In the genomic region with DNA sequence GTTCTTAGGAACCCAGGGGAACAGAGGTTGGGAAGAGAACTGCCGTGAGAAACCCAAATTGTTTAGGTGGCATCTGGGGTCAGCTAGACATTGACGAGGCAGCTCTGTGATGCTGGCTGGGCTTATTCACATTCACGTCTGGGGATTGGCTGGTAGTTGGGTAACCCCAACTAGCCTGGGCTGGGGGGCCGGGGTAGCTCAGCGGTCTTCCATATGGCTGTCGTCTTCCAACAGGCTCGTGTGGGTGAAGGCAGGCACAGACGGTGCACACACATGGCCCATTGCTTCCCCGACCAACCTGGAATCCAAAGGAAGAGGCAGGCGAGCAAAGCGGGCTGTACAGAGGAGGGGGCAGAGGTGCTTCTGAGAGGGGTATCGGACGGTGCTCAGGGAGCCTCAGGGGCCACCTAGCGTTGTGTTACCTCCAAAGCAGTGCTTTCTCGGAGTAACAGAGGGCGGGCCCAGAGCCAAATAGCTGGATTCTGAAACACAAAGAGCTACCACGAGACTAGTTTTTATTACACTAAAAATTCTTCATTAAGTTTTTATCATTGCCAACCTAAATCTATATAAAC, we compare ENCODE assay signal across 1 cellular context.
TF ChIP-seq lines count a peak whose summit lies in the region.

No MANE protein-coding gene starts in this region.

TF ChIP-seq in K562, 482 proteins besides CTCF, POLR2A, EP300 and RAD21:
- TF ChIP-seq ZNF695 (CRISPR knock-in tag; IDR thresholded peaks at IDR 0.05) (no peak), U2AF2 (optimal IDR thresholded peaks at IDR 0.05; ENCODE audit: low read depth, low read length) (no peak)
- TF ChIP-seq, protein P1, sequence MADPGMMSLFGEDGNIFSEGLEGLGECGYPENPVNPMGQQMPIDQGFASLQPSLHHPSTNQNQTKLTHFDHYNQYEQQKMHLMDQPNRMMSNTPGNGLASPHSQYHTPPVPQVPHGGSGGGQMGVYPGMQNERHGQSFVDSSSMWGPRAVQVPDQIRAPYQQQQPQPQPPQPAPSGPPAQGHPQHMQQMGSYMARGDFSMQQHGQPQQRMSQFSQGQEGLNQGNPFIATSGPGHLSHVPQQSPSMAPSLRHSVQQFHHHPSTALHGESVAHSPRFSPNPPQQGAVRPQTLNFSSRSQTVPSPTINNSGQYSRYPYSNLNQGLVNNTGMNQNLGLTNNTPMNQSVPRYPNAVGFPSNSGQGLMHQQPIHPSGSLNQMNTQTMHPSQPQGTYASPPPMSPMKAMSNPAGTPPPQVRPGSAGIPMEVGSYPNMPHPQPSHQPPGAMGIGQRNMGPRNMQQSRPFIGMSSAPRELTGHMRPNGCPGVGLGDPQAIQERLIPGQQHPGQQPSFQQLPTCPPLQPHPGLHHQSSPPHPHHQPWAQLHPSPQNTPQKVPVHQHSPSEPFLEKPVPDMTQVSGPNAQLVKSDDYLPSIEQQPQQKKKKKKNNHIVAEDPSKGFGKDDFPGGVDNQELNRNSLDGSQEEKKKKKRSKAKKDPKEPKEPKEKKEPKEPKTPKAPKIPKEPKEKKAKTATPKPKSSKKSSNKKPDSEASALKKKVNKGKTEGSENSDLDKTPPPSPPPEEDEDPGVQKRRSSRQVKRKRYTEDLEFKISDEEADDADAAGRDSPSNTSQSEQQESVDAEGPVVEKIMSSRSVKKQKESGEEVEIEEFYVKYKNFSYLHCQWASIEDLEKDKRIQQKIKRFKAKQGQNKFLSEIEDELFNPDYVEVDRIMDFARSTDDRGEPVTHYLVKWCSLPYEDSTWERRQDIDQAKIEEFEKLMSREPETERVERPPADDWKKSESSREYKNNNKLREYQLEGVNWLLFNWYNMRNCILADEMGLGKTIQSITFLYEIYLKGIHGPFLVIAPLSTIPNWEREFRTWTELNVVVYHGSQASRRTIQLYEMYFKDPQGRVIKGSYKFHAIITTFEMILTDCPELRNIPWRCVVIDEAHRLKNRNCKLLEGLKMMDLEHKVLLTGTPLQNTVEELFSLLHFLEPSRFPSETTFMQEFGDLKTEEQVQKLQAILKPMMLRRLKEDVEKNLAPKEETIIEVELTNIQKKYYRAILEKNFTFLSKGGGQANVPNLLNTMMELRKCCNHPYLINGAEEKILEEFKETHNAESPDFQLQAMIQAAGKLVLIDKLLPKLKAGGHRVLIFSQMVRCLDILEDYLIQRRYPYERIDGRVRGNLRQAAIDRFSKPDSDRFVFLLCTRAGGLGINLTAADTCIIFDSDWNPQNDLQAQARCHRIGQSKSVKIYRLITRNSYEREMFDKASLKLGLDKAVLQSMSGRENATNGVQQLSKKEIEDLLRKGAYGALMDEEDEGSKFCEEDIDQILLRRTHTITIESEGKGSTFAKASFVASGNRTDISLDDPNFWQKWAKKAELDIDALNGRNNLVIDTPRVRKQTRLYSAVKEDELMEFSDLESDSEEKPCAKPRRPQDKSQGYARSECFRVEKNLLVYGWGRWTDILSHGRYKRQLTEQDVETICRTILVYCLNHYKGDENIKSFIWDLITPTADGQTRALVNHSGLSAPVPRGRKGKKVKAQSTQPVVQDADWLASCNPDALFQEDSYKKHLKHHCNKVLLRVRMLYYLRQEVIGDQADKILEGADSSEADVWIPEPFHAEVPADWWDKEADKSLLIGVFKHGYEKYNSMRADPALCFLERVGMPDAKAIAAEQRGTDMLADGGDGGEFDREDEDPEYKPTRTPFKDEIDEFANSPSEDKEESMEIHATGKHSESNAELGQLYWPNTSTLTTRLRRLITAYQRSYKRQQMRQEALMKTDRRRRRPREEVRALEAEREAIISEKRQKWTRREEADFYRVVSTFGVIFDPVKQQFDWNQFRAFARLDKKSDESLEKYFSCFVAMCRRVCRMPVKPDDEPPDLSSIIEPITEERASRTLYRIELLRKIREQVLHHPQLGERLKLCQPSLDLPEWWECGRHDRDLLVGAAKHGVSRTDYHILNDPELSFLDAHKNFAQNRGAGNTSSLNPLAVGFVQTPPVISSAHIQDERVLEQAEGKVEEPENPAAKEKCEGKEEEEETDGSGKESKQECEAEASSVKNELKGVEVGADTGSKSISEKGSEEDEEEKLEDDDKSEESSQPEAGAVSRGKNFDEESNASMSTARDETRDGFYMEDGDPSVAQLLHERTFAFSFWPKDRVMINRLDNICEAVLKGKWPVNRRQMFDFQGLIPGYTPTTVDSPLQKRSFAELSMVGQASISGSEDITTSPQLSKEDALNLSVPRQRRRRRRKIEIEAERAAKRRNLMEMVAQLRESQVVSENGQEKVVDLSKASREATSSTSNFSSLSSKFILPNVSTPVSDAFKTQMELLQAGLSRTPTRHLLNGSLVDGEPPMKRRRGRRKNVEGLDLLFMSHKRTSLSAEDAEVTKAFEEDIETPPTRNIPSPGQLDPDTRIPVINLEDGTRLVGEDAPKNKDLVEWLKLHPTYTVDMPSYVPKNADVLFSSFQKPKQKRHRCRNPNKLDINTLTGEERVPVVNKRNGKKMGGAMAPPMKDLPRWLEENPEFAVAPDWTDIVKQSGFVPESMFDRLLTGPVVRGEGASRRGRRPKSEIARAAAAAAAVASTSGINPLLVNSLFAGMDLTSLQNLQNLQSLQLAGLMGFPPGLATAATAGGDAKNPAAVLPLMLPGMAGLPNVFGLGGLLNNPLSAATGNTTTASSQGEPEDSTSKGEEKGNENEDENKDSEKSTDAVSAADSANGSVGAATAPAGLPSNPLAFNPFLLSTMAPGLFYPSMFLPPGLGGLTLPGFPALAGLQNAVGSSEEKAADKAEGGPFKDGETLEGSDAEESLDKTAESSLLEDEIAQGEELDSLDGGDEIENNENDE (IDR thresholded peaks at IDR 0.05; ENCODE audit: low read depth, low read length) = no peak
TF ChIP-seq in K562: peak in this region for 0.
